In the genomic region with DNA sequence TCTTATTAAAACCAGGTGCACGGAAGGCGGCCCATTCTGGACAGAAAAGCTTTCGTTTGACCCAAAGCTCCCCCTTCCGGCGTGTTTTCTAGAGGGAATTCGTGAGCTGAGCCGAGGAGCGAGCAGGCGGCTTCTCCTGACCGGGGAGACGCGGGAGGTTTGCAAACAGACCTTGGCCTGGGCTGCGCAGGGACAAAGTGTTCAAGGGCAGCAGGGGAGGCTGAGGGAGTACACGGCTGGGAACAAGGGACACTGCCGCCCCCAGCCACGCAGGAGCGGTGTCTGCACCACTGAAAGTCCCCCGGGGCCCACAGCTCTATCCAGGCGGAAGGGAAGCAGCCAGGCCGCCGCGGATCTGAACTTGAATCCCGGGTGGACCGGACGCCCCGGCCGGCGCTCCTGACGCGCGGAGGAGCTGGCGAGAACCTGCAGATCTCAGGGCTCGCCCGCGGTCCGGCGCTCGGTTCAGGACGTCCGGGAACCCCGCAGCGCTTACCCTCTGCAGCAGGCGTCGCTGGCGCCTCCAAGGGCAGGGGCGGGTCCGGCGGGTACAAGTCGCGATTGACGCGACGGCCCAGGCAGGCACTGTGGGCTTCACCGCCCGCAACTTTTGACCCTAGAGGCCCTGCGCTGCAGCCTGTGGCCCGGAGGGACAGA, we compare ENCODE assay signal across 8 cellular contexts.
DNase-seq lines count a peak whose midpoint lies in the region; ATAC-seq, FAIRE-seq and TF ChIP-seq lines count a peak whose summit lies in the region.

No MANE protein-coding gene starts in this region.

- no peak for FAIRE-seq in frontal cortex (lab: Jason Lieb, UNC)

- H3K9me3 Mint-ChIP-seq in activated T-helper 17 cell treated with anti-CD3 and anti-CD28 coated beads, Interleukin-2, amount 50 U/mL, for 72 hours: no peaks in the 10 kb centered on the region
- H3K9me3 Mint-ChIP-seq in neural progenitor cell: no peaks in the 10 kb centered on the region

- H3K36me3 ChIP-seq in BJ (ENCODE audit: control insufficient read depth, insufficient read depth, low read length): no peaks in the 10 kb centered on the region
- H3K36me3 ChIP-seq in neural progenitor cell: no peaks in the 10 kb centered on the region
- H3K36me3 ChIP-seq in WERI-Rb-1: no peaks in the 10 kb centered on the region

- CTCF ChIA-PET in BJ (lab: Yijun Ruan, JAX): interaction anchor here (0.6 to 4.1 kb wide), 6 partner anchors 10 to 436 kb away, joined by 3 to 30 read pairs (median 3); no protein-coding TSS in a partner anchor

- H3K36me3 Mint-ChIP-seq in activated T-helper 17 cell treated with anti-CD3 and anti-CD28 coated beads, Interleukin-2, amount 50 U/mL, for 72 hours (ENCODE audit: low read depth): no peaks in the 10 kb centered on the region
- no peaks in the 10 kb centered on the region for H3K36me3 Mint-ChIP-seq in neural progenitor cell

- no peak for DNase-seq in BJ (ENCODE audit: low read depth)
- DNase-seq in HT-29 (ENCODE audit: low spot score): peak; percentile 54
- peak; percentile 31 to 62 for DNase-seq in frontal cortex (ENCODE audit: low spot score in 2 of 2)
- peak; percentile 72 for DNase-seq in neural progenitor cell (ENCODE audit: low spot score)
- peak; percentile 66 for DNase-seq in ureter (ENCODE audit: low spot score)
- DNase-seq in WERI-Rb-1: no peak

- POLR2A ChIA-PET in BJ (lab: Charles Lee): interaction anchor here (0.6 kb wide), 1 partner anchor 37 kb away, joined by 15 read pairs; no protein-coding TSS in a partner anchor

- H3K27me3 Mint-ChIP-seq in activated T-helper 17 cell treated with anti-CD3 and anti-CD28 coated beads, Interleukin-2, amount 50 U/mL, for 72 hours: peaks cover 30% of the 10 kb centered on the region
- H3K27me3 Mint-ChIP-seq in neural progenitor cell (ENCODE audit: insufficient read depth, low read depth): peaks cover 23% of the 10 kb centered on the region

- no peaks in the 10 kb centered on the region for H3K79me2 ChIP-seq in neural progenitor cell (ENCODE audit: low read depth)

- H3K27ac Mint-ChIP-seq in activated T-helper 17 cell treated with anti-CD3 and anti-CD28 coated beads, Interleukin-2, amount 50 U/mL, for 72 hours: no peak overlapping the region
- H3K27ac Mint-ChIP-seq in neural progenitor cell: peak overlapping the region; percentile 29

- peak; percentile 59 for ATAC-seq in activated T-helper 17 cell treated with anti-CD3 and anti-CD28 coated beads, Interleukin-2, amount 50 U/mL, for 72 hours (replicated peaks)
- ATAC-seq in GM18858 (IDR thresholded peaks at IDR 0.05; ENCODE audit: unreplicated experiment): no peak

- H3K4me3 Mint-ChIP-seq in activated T-helper 17 cell treated with anti-CD3 and anti-CD28 coated beads, Interleukin-2, amount 50 U/mL, for 72 hours: peak overlapping the region; percentile 69
- peak overlapping the region; percentile 75 for H3K4me3 Mint-ChIP-seq in neural progenitor cell

- H3F3A ChIP-seq in neural progenitor cell (ENCODE audit: low read depth): peaks cover 14% of the 10 kb centered on the region

- H3K27me3 ChIP-seq in BJ (ENCODE audit: control insufficient read depth, insufficient read depth, low read length): peaks cover 2% of the 10 kb centered on the region
- peaks cover 55% of the 10 kb centered on the region for H3K27me3 ChIP-seq in neural progenitor cell
- H3K27me3 ChIP-seq in WERI-Rb-1 (ENCODE audit: insufficient read depth, low read depth, severe bottlenecking): no peaks in the 10 kb centered on the region

- peak overlapping the region; percentile 38 for H3K4me3 ChIP-seq in BJ (ENCODE audit: low read depth, low read length)
- peak overlapping the region; percentile 59 for H3K4me3 ChIP-seq in neural progenitor cell
- H3K4me3 ChIP-seq in WERI-Rb-1 (ENCODE audit: low read depth, low read length): no peak overlapping the region

- peak; percentile 60 for TF ChIP-seq CTCF in BJ (IDR thresholded peaks at IDR 0.05; ENCODE audit: insufficient read depth, low read depth, low read length)
- TF ChIP-seq CTCF in neural progenitor cell (IDR thresholded peaks at IDR 0.05): peak; percentile 48
- no peak for TF ChIP-seq CTCF in WERI-Rb-1 (IDR thresholded peaks at IDR 0.05; ENCODE audit: low read depth, low read length)

- peaks cover 12% of the 10 kb centered on the region for H3K4me1 ChIP-seq in neural progenitor cell

- no peaks in the 10 kb centered on the region for H3K9me3 ChIP-seq in neural progenitor cell (ENCODE audit: low read depth)
- peaks cover 7% of the 10 kb centered on the region for H3K9me3 ChIP-seq in WERI-Rb-1 (ENCODE audit: severe bottlenecking)

- H3K27ac ChIP-seq in neural progenitor cell (no peak overlapping the region), WERI-Rb-1 (no peak overlapping the region)

- no peak overlapping the region for H3K9ac ChIP-seq in neural progenitor cell

- no peaks in the 10 kb centered on the region for H4K20me1 ChIP-seq in neural progenitor cell (ENCODE audit: low read depth)

- peak overlapping the region; percentile 96 for H2AFZ ChIP-seq in neural progenitor cell (replicated peaks)

- no peaks in the 10 kb centered on the region for H3K4me1 Mint-ChIP-seq in activated T-helper 17 cell treated with anti-CD3 and anti-CD28 coated beads, Interleukin-2, amount 50 U/mL, for 72 hours
- H3K4me1 Mint-ChIP-seq in neural progenitor cell: peaks cover 39% of the 10 kb centered on the region

- peak overlapping the region; percentile 95 for H3K4me2 ChIP-seq in neural progenitor cell

Comparison
In these comparisons a context has a peak if more than half of its experiments do, and no peak if none do; other contexts are left out.
1. DNase-seq: peak in HT-29 (single experiment), frontal cortex (2 of 2), neural progenitor cell (single experiment) and ureter (single experiment); none in BJ (single experiment) and WERI-Rb-1 (single experiment).